8 cellular contexts compared by ENCODE assay signal in genomic region chr2:37376421-37377186, GRCh38. TPM values are rescaled to one million over a fixed set of nuclear protein-coding genes. Genes with fewer than 3 reads are reported as not detected.
DNase-seq lines count a peak whose midpoint lies in the region; ATAC-seq, FAIRE-seq and TF ChIP-seq lines count a peak whose summit lies in the region.

No MANE protein-coding gene starts in this region.

- peak overlapping the region; percentile 89 for H3K27ac Mint-ChIP-seq in activated CD4-positive, alpha-beta T cell treated with anti-CD3 and anti-CD28 coated beads, Interleukin-2, amount 10 ng/mL, durations not matched to agents 24 days and 14 days

- peaks cover 2% of the 10 kb centered on the region for H3K36me3 Mint-ChIP-seq in activated CD4-positive, alpha-beta T cell treated with anti-CD3 and anti-CD28 coated beads, Interleukin-2, amount 10 ng/mL, durations not matched to agents 24 days and 14 days (ENCODE audit: low read depth)

- FAIRE-seq in GM12891 (lab: Jason Lieb, UNC) (peak; percentile 94), pancreas (lab: Jason Lieb, UNC) (no peak), kidney (lab: Jason Lieb, UNC) (no peak)

- no peaks in the 10 kb centered on the region for H3K27me3 ChIP-seq in pancreas

- DNase-seq in GM12891 (ENCODE audit: insufficient read length, low spot score) (no peak), HT-29 (ENCODE audit: low spot score) (peak; percentile 75), kidney tubule cell (ENCODE audit: low spot score) (peak; percentile 21), pancreas (no peak), kidney (no peak), erythroblast (lab: John Stamatoyannopoulos, UW) (no peak)
- DNase-seq in activated CD4-positive, alpha-beta T cell treated with anti-CD3 and anti-CD28 coated beads, Interleukin-2, amount 10 ng/mL, durations not matched to agents 24 days and 14 days = peak; percentile 85

- H3K36me3 ChIP-seq in pancreas = no peaks in the 10 kb centered on the region
- no peaks in the 10 kb centered on the region for H3K36me3 ChIP-seq in kidney (ENCODE audit: control insufficient read depth in 1 of 2, insufficient read depth in 2 of 2, low read length in 2 of 2)

- peak overlapping the region; percentile 77 for H3K4me3 Mint-ChIP-seq in activated CD4-positive, alpha-beta T cell treated with anti-CD3 and anti-CD28 coated beads, Interleukin-2, amount 10 ng/mL, durations not matched to agents 24 days and 14 days

- H3K4me3 ChIP-seq in pancreas = no peak overlapping the region
- H3K4me3 ChIP-seq in kidney (ENCODE audit: low read length in 2 of 2) = no peak overlapping the region

- H3K9me3 Mint-ChIP-seq in activated CD4-positive, alpha-beta T cell treated with anti-CD3 and anti-CD28 coated beads, Interleukin-2, amount 10 ng/mL, durations not matched to agents 24 days and 14 days = no peaks in the 10 kb centered on the region

- ATAC-seq in GM21529 (IDR thresholded peaks at IDR 0.05; ENCODE audit: unreplicated experiment) (peak; percentile 91), pancreas (no peak)

- H3K4me1 ChIP-seq in pancreas (no peaks in the 10 kb centered on the region), kidney (ENCODE audit: control insufficient read depth in 1 of 2, insufficient read depth in 1 of 2, low read depth in 1 of 2, low read length in 2 of 2) (no peaks in the 10 kb centered on the region)

- peak; percentile 43; the same call in 1 of the 2 replicates for TF ChIP-seq POLR2A in GM12891 (IDR thresholded peaks at IDR 0.05; ENCODE audit: low read depth, low read length)
- TF ChIP-seq POLR2A in erythroblast (IDR thresholded peaks at IDR 0.05; ENCODE audit: low read length) = no peak

- peaks cover 49% of the 10 kb centered on the region for H3K27me3 Mint-ChIP-seq in activated CD4-positive, alpha-beta T cell treated with anti-CD3 and anti-CD28 coated beads, Interleukin-2, amount 10 ng/mL, durations not matched to agents 24 days and 14 days

- H3K9ac ChIP-seq in kidney (ENCODE audit: low read length in 2 of 2) = no peak overlapping the region

- intact Hi-C loops in activated CD4-positive, alpha-beta T cell treated with anti-CD3 and anti-CD28 coated beads, Interleukin-2, amount 10 ng/mL, durations not matched to agents 24 days and 14 days (cut with micrococcal nuclease) = loop anchor here (1.0 to 5.0 kb wide), 8 partner anchors 8 to 496 kb away; partner anchors contain the start of genes CEBPZ, NDUFAF7 and QPCT
- intact Hi-C loops in pancreas (cut with DNase I) = no loop called here
- intact Hi-C loops in kidney (cut with DNase I) = no loop called here

- H3K27ac ChIP-seq in pancreas (no peak overlapping the region), kidney (ENCODE audit: low read depth in 2 of 2, low read length in 2 of 2) (no peak overlapping the region)

- no peak for TF ChIP-seq CTCF in pancreas (IDR thresholded peaks at IDR 0.05)
- no peak for TF ChIP-seq CTCF in kidney (IDR thresholded peaks at IDR 0.05; ENCODE audit: borderline replicate concordance, extremely low read depth, insufficient read depth)

- H3K9me3 ChIP-seq in pancreas (no peaks in the 10 kb centered on the region), kidney (ENCODE audit: control insufficient read depth in 1 of 2, low read length in 2 of 2) (no peaks in the 10 kb centered on the region)

- WGBS in pancreas, 2 donors = 62 to 66% methylated on average over 9 of the region's 9 CpGs

- peaks cover 32% of the 10 kb centered on the region for H3K4me1 Mint-ChIP-seq in activated CD4-positive, alpha-beta T cell treated with anti-CD3 and anti-CD28 coated beads, Interleukin-2, amount 10 ng/mL, durations not matched to agents 24 days and 14 days

TF ChIP-seq in GM12891, 5 proteins besides CTCF, POLR2A, EP300 and RAD21:
- peak; percentile 44 for TF ChIP-seq SPI1 (IDR thresholded peaks at IDR 0.05; ENCODE audit: low read depth, low read length)
- TF ChIP-seq TAF1 (IDR thresholded peaks at IDR 0.05; ENCODE audit: low read depth, low read length) = no peak
- no peak for TF ChIP-seq POLR2AphosphoS5 (IDR thresholded peaks at IDR 0.05; ENCODE audit: low read depth, low read length)
- TF ChIP-seq PAX5 (IDR thresholded peaks at IDR 0.05; ENCODE audit: insufficient read depth, low read length, severe bottlenecking) = no peak

RNA-seq across cellular contexts. Expression of gene QPCT, which starts 32.2 kb away (rescaled TPM):
- polyA plus RNA-seq in GM12891 (2012; ENCODE audit: low read depth, missing spikeins) = 1.7 TPM
- total RNA-seq in HT-29 (2014; rRNA removed; shearing (Covaris generic)) = 54.2 and 54.3 TPM in 2 replicates
- total RNA-seq in activated CD4-positive, alpha-beta T cell treated with anti-CD3 and anti-CD28 coated beads, Interleukin-2, amount 10 ng/mL, durations not matched to agents 24 days and 14 days = 2.0 and 2.1 TPM in 2 replicates
- total RNA-seq in pancreas (10 to 100 TPM in 1 of 6 donors, 1 to 10 TPM in 4, under 1 TPM in 1; 0.79 to 15.7 (median 3.6) TPM), kidney (16.6 TPM)
- polyA plus RNA-seq in pancreas (10 to 100 TPM; 15.3 to 69.0 TPM), kidney (ENCODE audit: insufficient read depth, low read depth, low replicate concordance) (10.4 TPM)

RNA-seq across cellular contexts. Expression of gene PRKD3, which starts 52.0 kb away (rescaled TPM):
- 28.1 TPM for polyA plus RNA-seq in GM12891 (2012; ENCODE audit: low read depth, missing spikeins)
- total RNA-seq in HT-29 (2014; rRNA removed; shearing (Covaris generic)) = 14.0 and 17.2 TPM in 2 replicates
- total RNA-seq in activated CD4-positive, alpha-beta T cell treated with anti-CD3 and anti-CD28 coated beads, Interleukin-2, amount 10 ng/mL, durations not matched to agents 24 days and 14 days = 20.2 and 21.9 TPM in 2 replicates
- total RNA-seq in pancreas (10 to 100 TPM in 3 of 6 donors, 1 to 10 TPM in 3; 6.7 to 17.2 (median 9.2) TPM), kidney (45.7 TPM)
- polyA plus RNA-seq in pancreas (1 to 10 TPM; 4.1 to 5.5 TPM), kidney (ENCODE audit: insufficient read depth, low read depth, low replicate concordance) (7.1 TPM)

Comparison
In these comparisons a context has a peak if more than half of its experiments do, and no peak if none do; other contexts are left out.
1. DNase-seq: peak in HT-29 (single experiment), activated CD4-positive, alpha-beta T cell treated with anti-CD3 and anti-CD28 coated beads, Interleukin-2, amount 10 ng/mL, durations not matched to agents 24 days and 14 days (single experiment) and kidney tubule cell (single experiment); none in GM12891 (single experiment), pancreas (0 of 6), kidney (single experiment) and erythroblast (0 of 2).